Comparison of ENCODE assay signal across 19 cellular contexts in the genomic region with DNA sequence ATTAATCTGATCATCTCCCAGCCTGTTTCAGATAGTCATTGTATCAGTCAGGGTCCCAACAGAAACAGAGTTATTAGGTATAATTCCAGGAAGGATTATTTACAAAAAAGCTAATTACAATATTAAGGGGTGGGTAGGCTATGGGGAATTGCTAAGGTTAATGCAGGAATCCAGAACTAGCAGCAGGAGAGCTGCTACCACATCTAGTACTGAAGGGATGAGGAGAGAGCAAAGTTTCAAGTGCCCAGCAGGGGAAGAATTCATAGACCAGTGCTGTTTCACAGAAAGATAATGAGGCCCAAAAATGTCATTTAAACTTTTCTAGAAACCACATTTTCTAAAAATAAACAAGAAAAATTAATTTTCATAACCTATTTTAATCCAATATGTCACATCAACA.
DNase-seq lines count a peak whose midpoint lies in the region; FAIRE-seq and TF ChIP-seq lines count a peak whose summit lies in the region.
"Had no signal": no experiment of that assay in that cellular context is flagged by ENCODE, and none has a peak within 500 bp of the region (broad histone marks: within the 10 kb centered on the region; RNA-seq: fewer than 3 reads in every experiment).

No MANE protein-coding gene starts in this region.

- H2AFZ ChIP-seq in Loucy (ENCODE audit: low read length) (no peak overlapping the region), H1 (ENCODE audit: low read length) (no peak overlapping the region)
- H2AFZ ChIP-seq: GM23248 had no signal

- no peak overlapping the region for H2BK20ac ChIP-seq in H1 (ENCODE audit: low read length)

- intact Hi-C loops in activated naive CD4-positive, alpha-beta T cell treated with anti-CD3 and anti-CD28 coated beads for 36 hours (cut with micrococcal nuclease): no loop called here

- H3K4ac ChIP-seq in H1 (replicated peaks; ENCODE audit: insufficient read length, low read depth, low read length): no peak overlapping the region

- no peaks in the 10 kb centered on the region for H3K23me2 ChIP-seq in H1 (ENCODE audit: low read depth, low read length)

- TF ChIP-seq CTCF in Loucy (conservative IDR thresholded peaks at IDR 0.05; ENCODE audit: low read length) (0 out of 2 replicates have a peak, but pooled peaks have one; percentile 21), H1 (IDR thresholded peaks at IDR 0.05; ENCODE audit: control extremely low read depth in 1 of 3, insufficient read depth in 1 of 3, low read depth in 1 of 3, low read length in 3 of 3) (no peak)

- no peak overlapping the region for H2BK120ac ChIP-seq in H1 (replicated peaks; ENCODE audit: low read depth, low read length)

- no peak overlapping the region for H3K9ac ChIP-seq in Loucy (ENCODE audit: low read depth, low read length, poor library complexity, severe bottlenecking)
- no peak overlapping the region for H3K9ac ChIP-seq in H1 (replicated peaks in 1 of 4; ENCODE audit: extremely low read depth in 1 of 4, low read depth in 3 of 4, low read length in 3 of 4)
- H3K9ac ChIP-seq: BLaER1, GM23248 had no signal

- DNase-seq in G401 (ENCODE audit: low spot score) (peak; percentile 41), H1 (ENCODE audit: low read depth in 1 of 2, low spot score in 2 of 2) (no peak), iPS DF 6.9 (ENCODE audit: low read depth, low spot score) (peak; percentile 7), NCI-H1436 (lab: John Stamatoyannopoulos, UW) (no peak), SW480 (ENCODE audit: low spot score) (no peak), substantia nigra (lab: John Stamatoyannopoulos, UW) (no peak)
- no peak for DNase-seq in activated naive CD4-positive, alpha-beta T cell treated with anti-CD3 and anti-CD28 coated beads for 36 hours
- DNase-seq: AML-193; Calu3; CD8-positive, alpha-beta T cell; DMS79 treated with DMSO at 0.1 percent for 48 hours; GM23248; H9 had no signal

- H3K4me1 ChIP-seq in Loucy (ENCODE audit: insufficient read depth, low read length, poor library complexity, severe bottlenecking): no peaks in the 10 kb centered on the region
- H3K4me1 ChIP-seq in H1 (replicated peaks in 1 of 4; ENCODE audit: control insufficient read depth in 3 of 4, insufficient read depth in 4 of 4, low read length in 3 of 4): peaks cover 0 to 8% (median 0%) of the 10 kb centered on the region in 4 experiments; a peak in 1 of 7 replicates
- H3K4me1 ChIP-seq in iPS DF 6.9 (ENCODE audit: control insufficient read depth, insufficient read depth, low read length): no peaks in the 10 kb centered on the region
- H3K4me1 ChIP-seq: A549, BLaER1 had no signal

- H3K9me3 Mint-ChIP-seq in activated naive CD4-positive, alpha-beta T cell treated with anti-CD3 and anti-CD28 coated beads for 36 hours: no peaks in the 10 kb centered on the region
- H3K9me3 Mint-ChIP-seq: CD8-positive, alpha-beta T cell; H9 had no signal

- in situ Hi-C loops in G401 (cut with HindIII; ENCODE audit: low sequenced_read_pairs): no loop called here

- TF ChIP-seq POLR2A in H1 (IDR thresholded peaks at IDR 0.05; ENCODE audit: control extremely low read depth in 1 of 2, low read depth in 2 of 2, low read length in 2 of 2): no peak

- H2BK12ac ChIP-seq in H1 (ENCODE audit: low read depth, low read length): no peak overlapping the region

- no peaks in the 10 kb centered on the region for H3F3A ChIP-seq in Loucy (ENCODE audit: low read depth)

- H3K56ac ChIP-seq in H1 (replicated peaks; ENCODE audit: insufficient read length, low read depth, low read length): no peak overlapping the region

- H3K27me3 ChIP-seq in Loucy (ENCODE audit: insufficient read depth, low read length, poor library complexity, severe bottlenecking) (no peaks in the 10 kb centered on the region), H1 (replicated peaks in 1 of 4; ENCODE audit: control insufficient read depth in 3 of 4, extremely low read depth in 1 of 4, insufficient read depth in 3 of 4, low read length in 3 of 4) (no peaks in the 10 kb centered on the region), iPS DF 6.9 (ENCODE audit: control insufficient read depth, insufficient read depth, low read length) (no peaks in the 10 kb centered on the region)
- H3K27me3 ChIP-seq: BLaER1 had no signal

- POLR2A ChIA-PET in H1 (lab: Charles Lee; ENCODE audit: partially characterized antibody): no interaction called here

- no peak overlapping the region for H3K23ac ChIP-seq in H1 (ENCODE audit: insufficient read length)

- H4K8ac ChIP-seq in H1 (ENCODE audit: extremely low read depth, insufficient read depth, low read length): no peak overlapping the region

- H4K5ac ChIP-seq in H1 (ENCODE audit: insufficient read length, low read depth, low read length): no peak overlapping the region

- H2BK15ac ChIP-seq in H1 (ENCODE audit: low read length): no peak overlapping the region

- no peaks in the 10 kb centered on the region for H3K4me1 Mint-ChIP-seq in activated naive CD4-positive, alpha-beta T cell treated with anti-CD3 and anti-CD28 coated beads for 36 hours (ENCODE audit: low read depth)

- H3K9me3 ChIP-seq in Loucy (ENCODE audit: insufficient read depth, low read depth, low read length) (no peaks in the 10 kb centered on the region), H1 (ENCODE audit: insufficient read depth in 2 of 2, low read depth in 1 of 2, low read length in 1 of 2) (no peaks in the 10 kb centered on the region), iPS DF 6.9 (ENCODE audit: control insufficient read depth, insufficient read depth, low read length) (no peaks in the 10 kb centered on the region)
- H3K9me3 ChIP-seq: A549, BLaER1 had no signal

- peaks cover 5% of the 10 kb centered on the region for H3K27me3 Mint-ChIP-seq in activated naive CD4-positive, alpha-beta T cell treated with anti-CD3 and anti-CD28 coated beads for 36 hours (ENCODE audit: low read depth)

- CTCF ChIA-PET in H1 (lab: Charles Lee; ENCODE audit: partially characterized antibody): interaction anchor here (0.9 to 1.5 kb wide), 3 partner anchors 13 to 49 kb away, joined by 3 read pairs; no protein-coding TSS in a partner anchor
- CTCF ChIA-PET in activated naive CD4-positive, alpha-beta T cell treated with anti-CD3 and anti-CD28 coated beads for 36 hours (lab: Charles Lee): no interaction called here

- H3K36me3 ChIP-seq in Loucy (ENCODE audit: insufficient read depth, low read length) (no peaks in the 10 kb centered on the region), H1 (ENCODE audit: control insufficient read depth in 2 of 4, insufficient read depth in 4 of 4, low read length in 3 of 4) (no peaks in the 10 kb centered on the region), iPS DF 6.9 (ENCODE audit: control insufficient read depth, insufficient read depth, low read length) (no peaks in the 10 kb centered on the region)
- H3K36me3 ChIP-seq: BLaER1 had no signal

- no peak for TF ChIP-seq EP300 in H1 (IDR thresholded peaks at IDR 0.05; ENCODE audit: borderline replicate concordance in 1 of 2, low read depth in 2 of 2, low read length in 2 of 2)

- no peak overlapping the region for H2BK5ac ChIP-seq in H1 (ENCODE audit: low read depth, low read length)

- no peak overlapping the region for H3K18ac ChIP-seq in H1 (ENCODE audit: extremely low read depth, low read length)

- no peaks in the 10 kb centered on the region for H3K79me2 ChIP-seq in Loucy (ENCODE audit: insufficient read depth, low read length)
- H3K79me2 ChIP-seq in H1 (ENCODE audit: control insufficient read depth in 1 of 2, insufficient read depth in 2 of 2, low read length in 2 of 2): no peaks in the 10 kb centered on the region

- H4K91ac ChIP-seq in H1 (replicated peaks; ENCODE audit: insufficient read length, low read length): no peak overlapping the region

- H3K79me1 ChIP-seq in H1 (ENCODE audit: low read depth, low read length): no peaks in the 10 kb centered on the region

- no peaks in the 10 kb centered on the region for H4K20me1 ChIP-seq in Loucy (ENCODE audit: insufficient read depth, low read length, poor library complexity, severe bottlenecking)
- H4K20me1 ChIP-seq in H1 (replicated peaks in 1 of 2; ENCODE audit: control insufficient read depth in 1 of 2, insufficient read depth in 2 of 2, low read length in 2 of 2): no peaks in the 10 kb centered on the region
- H4K20me1 ChIP-seq: BLaER1 had no signal

- H2AK5ac ChIP-seq in H1 (ENCODE audit: low read depth, low read length): no peak overlapping the region

- no peak overlapping the region for H3K4me3 Mint-ChIP-seq in activated naive CD4-positive, alpha-beta T cell treated with anti-CD3 and anti-CD28 coated beads for 36 hours
- H3K4me3 Mint-ChIP-seq: CD8-positive, alpha-beta T cell; H9 had no signal

- H3K27ac Mint-ChIP-seq in activated naive CD4-positive, alpha-beta T cell treated with anti-CD3 and anti-CD28 coated beads for 36 hours: no peak overlapping the region
- H3K27ac Mint-ChIP-seq: CD8-positive, alpha-beta T cell had no signal

- H3K14ac ChIP-seq in H1 (ENCODE audit: insufficient read length): no peak overlapping the region

- TF ChIP-seq RAD21 in H1 (IDR thresholded peaks at IDR 0.05 in 1 of 2, conservative IDR thresholded peaks at IDR 0.05 in 1 of 2; ENCODE audit: low read depth in 2 of 2, low read length in 2 of 2): no peak

- H3K36me3 Mint-ChIP-seq in activated naive CD4-positive, alpha-beta T cell treated with anti-CD3 and anti-CD28 coated beads for 36 hours (ENCODE audit: low read depth): no peaks in the 10 kb centered on the region
- H3K36me3 Mint-ChIP-seq: CD8-positive, alpha-beta T cell had no signal

- H3K27ac ChIP-seq in H1 (ENCODE audit: low read depth, low read length) (no peak overlapping the region), iPS DF 6.9 (ENCODE audit: low read length) (no peak overlapping the region), substantia nigra (ENCODE audit: low read depth, low read length, poor library complexity, severe bottlenecking) (no peak overlapping the region)
- H3K27ac ChIP-seq: 22Rv1, A549, BLaER1, GM23248 had no signal

- no peaks in the 10 kb centered on the region for H3K9me2 ChIP-seq in Loucy (replicated peaks; ENCODE audit: low read depth, low read length)

- FAIRE-seq in H1 (lab: Jason Lieb, UNC): peak; percentile 19
- FAIRE-seq: A549, GM12891, GM19239 had no signal

- H3K4me2 ChIP-seq in Loucy (ENCODE audit: low read depth, low read length, poor library complexity, severe bottlenecking): no peak overlapping the region
- H3K4me2 ChIP-seq in H1 (ENCODE audit: insufficient read depth in 1 of 2, low read depth in 2 of 2, low read length in 2 of 2): no peak overlapping the region
- H3K4me2 ChIP-seq: A549, BLaER1 had no signal

- no peak overlapping the region for H3K4me3 ChIP-seq in Loucy (ENCODE audit: low read length, poor library complexity, severe bottlenecking)
- no peak overlapping the region for H3K4me3 ChIP-seq in H1 (ENCODE audit: extremely low read depth in 1 of 4, insufficient read depth in 2 of 4, low read depth in 3 of 4, low read length in 4 of 4)
- H3K4me3 ChIP-seq in iPS DF 6.9 (ENCODE audit: low read length): no peak overlapping the region
- H3K4me3 ChIP-seq: A549, BLaER1, GM23248 had no signal

TF ChIP-seq in H1, 55 proteins besides CTCF, POLR2A, EP300 and RAD21 (continues in another document):
- TF ChIP-seq ZNF274 (IDR thresholded peaks at IDR 0.05; ENCODE audit: borderline replicate concordance, extremely low read depth, low read length) (no peak), POU5F1 (IDR thresholded peaks at IDR 0.05; ENCODE audit: low read depth, low read length) (no peak), EGR1 (IDR thresholded peaks at IDR 0.05; ENCODE audit: borderline replicate concordance, low read depth, low read length) (no peak), CHD2 (IDR thresholded peaks at IDR 0.05; ENCODE audit: low read length) (no peak), MAFK (IDR thresholded peaks at IDR 0.05; ENCODE audit: low read depth, low read length) (no peak)

Comparison
In these comparisons a context has a peak if more than half of its experiments do, and no peak if none do; other contexts are left out.
1. DNase-seq: peak in G401 (single experiment) and iPS DF 6.9 (single experiment); none in H1 (0 of 2), activated naive CD4-positive, alpha-beta T cell treated with anti-CD3 and anti-CD28 coated beads for 36 hours (single experiment), NCI-H1436 (single experiment), SW480 (single experiment) and substantia nigra (0 of 49).